8 cellular contexts compared by ENCODE assay signal in the genomic region with DNA sequence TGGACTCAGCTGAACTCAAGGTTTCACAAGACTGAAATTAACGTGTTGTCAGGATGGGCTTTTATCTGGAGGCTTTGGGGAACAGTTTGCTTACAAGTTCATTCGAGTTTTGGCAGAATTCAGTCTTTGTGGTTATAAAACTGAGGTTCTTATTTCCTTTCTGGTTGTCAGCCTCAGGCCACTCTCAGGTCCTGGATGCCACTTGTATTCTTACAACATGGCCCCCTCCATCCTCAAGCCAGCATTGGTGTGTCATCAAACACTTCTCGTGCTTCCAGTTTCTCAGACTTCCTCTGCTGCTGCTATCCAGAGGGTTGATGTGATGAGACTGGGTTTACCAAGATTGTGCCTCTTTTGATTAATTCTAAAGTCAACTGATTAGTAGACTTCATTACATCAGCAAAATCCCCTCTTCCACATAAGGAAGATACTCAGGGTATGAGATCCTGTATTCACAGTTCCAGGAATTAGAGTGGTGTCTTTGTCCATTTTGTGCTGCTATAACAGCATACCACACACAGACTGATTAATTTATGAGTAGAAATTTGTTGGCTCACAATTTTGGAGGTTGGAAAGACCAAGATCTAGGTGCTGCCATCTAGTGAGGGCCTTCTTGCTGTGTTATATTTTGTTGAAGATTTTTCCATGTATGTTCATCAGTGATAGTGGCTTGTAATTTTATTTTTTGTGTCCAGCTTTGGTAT. TPM values are rescaled to one million over a fixed set of nuclear protein-coding genes. Genes with fewer than 3 reads are reported as not detected.
DNase-seq lines count a peak whose midpoint lies in the region; ATAC-seq and TF ChIP-seq lines count a peak whose summit lies in the region.

No MANE protein-coding gene starts in this region.

- H3K9me3 ChIP-seq in BLaER1 treated with 17β-estradiol and CSF1 and Interleukin-3, amounts not matched to agents 10 nM and 100 nM (replicated peaks in 1 of 11): no peaks in the 10 kb centered on the region
- no peaks in the 10 kb centered on the region for H3K9me3 ChIP-seq in OCI-LY3 (ENCODE audit: insufficient read depth, low read length)
- H3K9me3 ChIP-seq in ovary: no peaks in the 10 kb centered on the region

- peak overlapping the region in 5 of 11 experiments; percentile 1 to 23 (median 11); a peak in 4 of 22 replicates for H3K27ac ChIP-seq in BLaER1 treated with 17β-estradiol and CSF1 and Interleukin-3, amounts not matched to agents 10 nM and 100 nM
- H3K27ac ChIP-seq in OCI-LY3 (ENCODE audit: low read length): no peak overlapping the region
- H3K27ac ChIP-seq in ovary: no peak overlapping the region

- TF ChIP-seq EP300 in ovary (IDR thresholded peaks at IDR 0.05): no peak

- H3K79me2 ChIP-seq in OCI-LY3 (ENCODE audit: low read length): peaks cover 85% of the 10 kb centered on the region

- DNase-seq in cardiac fibroblast (ENCODE audit: low read depth in 2 of 2) (peak; percentile 47 to 57), retinal pigment epithelial cell (ENCODE audit: low read depth) (no peak), cerebellar nuclear complex (lab: John Stamatoyannopoulos, UW) (no peak), ovary (no peak)

- H4K20me1 ChIP-seq in BLaER1 treated with 17β-estradiol and CSF1 and Interleukin-3, amounts not matched to agents 10 nM and 100 nM: peaks cover 29 to 95% (median 54%) of the 10 kb centered on the region in 11 experiments; a peak in 19 of 22 replicates
- H4K20me1 ChIP-seq in OCI-LY3 (ENCODE audit: insufficient read depth, low read length): peaks cover 56% of the 10 kb centered on the region

- TF ChIP-seq POLR2A in ovary (IDR thresholded peaks at IDR 0.05): no peak

- no peak overlapping the region for H3K9ac ChIP-seq in BLaER1 treated with 17β-estradiol and CSF1 and Interleukin-3, amounts not matched to agents 10 nM and 100 nM
- no peak overlapping the region for H3K9ac ChIP-seq in OCI-LY3 (ENCODE audit: low read length)

- 48 to 59% (median 56%) methylated on average over 3 of the region's 3 CpGs for WGBS in ovary, 3 donors

- H3K27me3 ChIP-seq in BLaER1 treated with 17β-estradiol and CSF1 and Interleukin-3, amounts not matched to agents 10 nM and 100 nM: no peaks in the 10 kb centered on the region
- no peaks in the 10 kb centered on the region for H3K27me3 ChIP-seq in OCI-LY3 (ENCODE audit: low read depth, low read length)
- H3K27me3 ChIP-seq in ovary: no peaks in the 10 kb centered on the region

- TF ChIP-seq CTCF in OCI-LY3 (IDR thresholded peaks at IDR 0.05; ENCODE audit: low read depth, low read length): peak; percentile 59
- peak; percentile 35 for TF ChIP-seq CTCF in cardiac fibroblast (IDR thresholded peaks at IDR 0.05; ENCODE audit: low read depth, low read length)
- TF ChIP-seq CTCF in retinal pigment epithelial cell (conservative IDR thresholded peaks at IDR 0.05; ENCODE audit: low read depth, low read length): peak; percentile 48
- no peak for TF ChIP-seq CTCF in ovary (IDR thresholded peaks at IDR 0.05)

- H3K4me1 ChIP-seq in BLaER1 treated with 17β-estradiol and CSF1 and Interleukin-3, amounts not matched to agents 10 nM and 100 nM: peaks cover 23 to 42% (median 30%) of the 10 kb centered on the region in 10 experiments
- H3K4me1 ChIP-seq in OCI-LY3 (ENCODE audit: low read length): peaks cover 16% of the 10 kb centered on the region
- H3K4me1 ChIP-seq in ovary (ENCODE audit: insufficient read depth): peaks cover 8% of the 10 kb centered on the region

- H3K36me3 ChIP-seq in BLaER1 treated with 17β-estradiol and CSF1 and Interleukin-3, amounts not matched to agents 10 nM and 100 nM: peaks cover 0 to 24% (median 7%) of the 10 kb centered on the region in 11 experiments; a peak in 6 of 22 replicates
- H3K36me3 ChIP-seq in OCI-LY3 (replicated peaks; ENCODE audit: low read depth, low read length) (no peaks in the 10 kb centered on the region), ovary (no peaks in the 10 kb centered on the region)

- H3K4me3 ChIP-seq in BLaER1 treated with 17β-estradiol and CSF1 and Interleukin-3, amounts not matched to agents 10 nM and 100 nM: no peak overlapping the region
- H3K4me3 ChIP-seq in OCI-LY3 (ENCODE audit: low read length) (no peak overlapping the region), cardiac fibroblast (replicated peaks in 1 of 2; ENCODE audit: low read depth in 2 of 2, low read length in 2 of 2) (no peak overlapping the region), retinal pigment epithelial cell (ENCODE audit: low read length) (no peak overlapping the region), ovary (no peak overlapping the region)

- intact Hi-C loops in ovary (cut with DNase I): no loop called here

- ATAC-seq in GM18498 (IDR thresholded peaks at IDR 0.05; ENCODE audit: unreplicated experiment): peak; percentile 60
- ATAC-seq in GM21515 (IDR thresholded peaks at IDR 0.05; ENCODE audit: unreplicated experiment): no peak

- H3K4me2 ChIP-seq in BLaER1 treated with 17β-estradiol and CSF1 and Interleukin-3, amounts not matched to agents 10 nM and 100 nM: peak overlapping the region; percentile 1 to 68 (median 38); a peak in 18 of 22 replicates
- no peak overlapping the region for H3K4me2 ChIP-seq in OCI-LY3 (ENCODE audit: low read length)

- H2AFZ ChIP-seq in OCI-LY3 (ENCODE audit: low read depth, low read length): no peak overlapping the region

RNA-seq across cellular contexts. Expression of a gene that starts 10.9 kb away (rescaled TPM):
- 100 to 1,000 TPM in 2 of 7 donors, 10 to 100 TPM in 5; 44.4 to 192 (median 61.6) TPM for total RNA-seq in ovary
- 10 to 100 TPM; 20.9 to 69.6 TPM for polyA plus RNA-seq in ovary

RNA-seq across cellular contexts. Expression of a gene that starts 52.3 kb away (rescaled TPM):
- total RNA-seq in ovary: 10 to 100 TPM; 23.8 to 70.5 (median 58.0) TPM
- 10 to 100 TPM; 16.8 to 49.6 TPM for polyA plus RNA-seq in ovary

Comparison
In these comparisons a context has a peak if more than half of its experiments do, and no peak if none do; other contexts are left out.
1. CTCF ChIP-seq: peak in OCI-LY3 (single experiment), cardiac fibroblast (single experiment) and retinal pigment epithelial cell (single experiment); none in ovary (0 of 3).
2. DNase-seq: peak in cardiac fibroblast (2 of 2); none in retinal pigment epithelial cell (single experiment), cerebellar nuclear complex (0 of 2) and ovary (0 of 5).